11 cellular contexts compared by ENCODE assay signal in the genomic region with DNA sequence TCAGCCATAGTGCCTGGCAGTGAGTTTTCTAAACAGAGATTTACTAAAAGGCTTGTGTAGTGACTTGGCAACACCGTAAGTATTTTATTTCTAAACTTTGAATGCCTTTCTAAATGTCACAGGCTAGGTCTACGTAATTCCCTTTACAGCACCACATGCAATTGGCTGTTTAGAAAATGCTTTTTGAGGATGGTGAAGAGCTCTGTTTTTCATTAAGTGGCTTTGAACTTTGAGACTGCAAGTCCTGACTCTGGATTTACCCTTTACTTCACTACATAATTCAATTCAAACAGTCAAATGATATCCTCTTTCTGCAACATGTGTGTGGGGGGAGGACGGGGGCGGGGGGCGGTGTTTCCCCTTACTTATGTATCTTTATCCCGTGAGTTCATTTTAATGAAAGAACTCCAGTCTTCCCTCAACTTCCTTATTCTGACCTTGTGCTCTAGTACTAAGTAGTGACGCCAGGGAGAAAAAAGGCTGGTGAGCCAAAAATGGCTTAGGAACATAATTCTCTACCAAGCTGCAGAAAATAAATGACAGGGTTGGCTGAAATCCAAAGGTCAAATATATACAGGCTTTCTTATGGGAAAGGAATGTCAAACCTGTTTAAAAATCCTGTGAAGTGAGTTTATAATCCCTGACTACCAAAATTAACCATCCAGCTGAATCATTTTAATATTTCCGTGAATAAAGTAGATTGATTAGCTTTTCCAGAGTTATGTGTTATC.
DNase-seq lines count a peak whose midpoint lies in the region; ATAC-seq and TF ChIP-seq lines count a peak whose summit lies in the region.
"Had no signal": no experiment of that assay in that cellular context is flagged by ENCODE, and none has a peak within 500 bp of the region (broad histone marks: within the 10 kb centered on the region; RNA-seq: fewer than 3 reads in every experiment).

No MANE protein-coding gene starts in this region.

- H3K4me1 ChIP-seq in body of pancreas (peaks cover 17% of the 10 kb centered on the region), right lobe of liver (no peaks in the 10 kb centered on the region), tibial nerve (no peaks in the 10 kb centered on the region)

- H3K4me3 ChIP-seq in AG10803 (ENCODE audit: low read length) (no peak overlapping the region), body of pancreas (no peak overlapping the region), right lobe of liver (no peak overlapping the region), tibial nerve (no peak overlapping the region)

- WGBS in body of pancreas, 2 donors, result 18 to 21% methylated on average over 8 of the region's 8 CpGs
- 27% methylated on average over 8 of the region's 8 CpGs for WGBS in right lobe of liver (ENCODE audit: insufficient coverage, low coverage, low lambda C conversion rate, missing lambda C conversion rate)
- WGBS in tibial nerve, 2 donors, result 16 to 23% methylated on average over 8 of the region's 8 CpGs

- intact Hi-C loops in body of pancreas (cut with DNase I), result no loop called here
- intact Hi-C loops in right lobe of liver (cut with DNase I), result no loop called here

- ATAC-seq in body of pancreas, result peak; percentile 93
- peak in 3 of 4 donors; percentile 28 to 45 (median 38) for ATAC-seq in right lobe of liver
- no peak for ATAC-seq in GM21515 (IDR thresholded peaks at IDR 0.05; ENCODE audit: unreplicated experiment)

- no peak for TF ChIP-seq POLR2A in body of pancreas (IDR thresholded peaks at IDR 0.05)
- TF ChIP-seq POLR2A in right lobe of liver (IDR thresholded peaks at IDR 0.05), result no peak
- no peak for TF ChIP-seq POLR2A in tibial nerve (IDR thresholded peaks at IDR 0.05)

- H3K27me3 ChIP-seq in body of pancreas (no peaks in the 10 kb centered on the region), right lobe of liver (no peaks in the 10 kb centered on the region), tibial nerve (no peaks in the 10 kb centered on the region)

- H3K27ac ChIP-seq in body of pancreas, result peak overlapping the region in 3 of 4 donors; percentile 38 to 67 (median 48)
- no peak overlapping the region for H3K27ac ChIP-seq in right lobe of liver
- no peak overlapping the region for H3K27ac ChIP-seq in tibial nerve

- DNase-seq in AG10803 (ENCODE audit: low read depth), result peak; percentile 58
- peak; percentile 63 to 69 for DNase-seq in Kasumi-1 (lab: John Stamatoyannopoulos, UW)
- DNase-seq in body of pancreas, result peak; percentile 17 to 66 (median 42)
- no peak for DNase-seq in right lobe of liver
- no peak for DNase-seq in stimulated activated CD4-positive, alpha-beta T cell treated with anti-CD3 and anti-CD28 coated beads, Interleukin-12 subunit alpha, Interleukin-12 subunit beta, amount 100 ng/mL, for 4 hours
- DNase-seq in tibial nerve (ENCODE audit: low spot score in 2 of 2), result no peak
- DNase-seq in NCI-H524 (lab: John Stamatoyannopoulos, UW), result no peak
- DNase-seq: endodermal cell, GF-D8, naive B cell had no signal

- peak in 1 of 2 donors; percentile 33 for TF ChIP-seq EP300 in tibial nerve (IDR thresholded peaks at IDR 0.05)

- H3K9me3 ChIP-seq in body of pancreas (no peaks in the 10 kb centered on the region), right lobe of liver (no peaks in the 10 kb centered on the region), tibial nerve (no peaks in the 10 kb centered on the region)

- H3K36me3 ChIP-seq in body of pancreas (replicated peaks in 1 of 2; ENCODE audit: insufficient read depth in 1 of 2, low read depth in 2 of 2) (no peaks in the 10 kb centered on the region), right lobe of liver (no peaks in the 10 kb centered on the region), tibial nerve (no peaks in the 10 kb centered on the region)

- TF ChIP-seq CTCF in AG10803 (conservative IDR thresholded peaks at IDR 0.05; ENCODE audit: low read length) (no peak), body of pancreas (IDR thresholded peaks at IDR 0.05) (peak in 2 of 7 experiments; percentile 9), right lobe of liver (IDR thresholded peaks at IDR 0.05) (no peak), tibial nerve (IDR thresholded peaks at IDR 0.05) (no peak)

Comparison
In these comparisons a context has a peak if more than half of its experiments do, and no peak if none do; other contexts are left out.
1. DNase-seq: peak in AG10803 (single experiment), Kasumi-1 (2 of 2) and body of pancreas (4 of 4); none in right lobe of liver (0 of 3), stimulated activated CD4-positive, alpha-beta T cell treated with anti-CD3 and anti-CD28 coated beads, Interleukin-12 subunit alpha, Interleukin-12 subunit beta, amount 100 ng/mL, for 4 hours (single experiment), tibial nerve (0 of 2) and NCI-H524 (0 of 2).
2. H3K27ac ChIP-seq: peak in body of pancreas (3 of 4); none in right lobe of liver (0 of 3) and tibial nerve (0 of 4).